Comparison of ENCODE assay signal across 9 cellular contexts in genomic region chr16:53518550-53519416, GRCh38. TPM values are rescaled to one million over a fixed set of nuclear protein-coding genes. Genes with fewer than 3 reads are reported as not detected.
A peak's percentile ranks its signal among the peaks of the same experiment; 100 is the strongest.
DNase-seq lines count a peak whose midpoint lies in the region; ATAC-seq, FAIRE-seq and TF ChIP-seq lines count a peak whose summit lies in the region.
"Had no signal": no experiment of that assay in that cellular context is flagged by ENCODE, and none has a peak within 500 bp of the region (broad histone marks: within the 10 kb centered on the region; RNA-seq: fewer than 3 reads in every experiment).

No MANE protein-coding gene starts in this region.

- no peak for TF ChIP-seq EP300 in H1 (IDR thresholded peaks at IDR 0.05; ENCODE audit: borderline replicate concordance in 1 of 2, low read depth in 2 of 2, low read length in 2 of 2)

- peaks cover 4% of the 10 kb centered on the region for H3K36me3 Mint-ChIP-seq in activated CD4-positive, alpha-beta T cell treated with anti-CD3 and anti-CD28 coated beads, Interleukin-2, amount 10 ng/mL, durations not matched to agents 24 days and 14 days (ENCODE audit: low read depth)

- H3K27me3 Mint-ChIP-seq in activated CD4-positive, alpha-beta T cell treated with anti-CD3 and anti-CD28 coated beads, Interleukin-2, amount 10 ng/mL, durations not matched to agents 24 days and 14 days: no peaks in the 10 kb centered on the region

- H4K20me1 ChIP-seq in H1 (replicated peaks in 1 of 2; ENCODE audit: control insufficient read depth in 1 of 2, insufficient read depth in 2 of 2, low read length in 2 of 2): no peaks in the 10 kb centered on the region

- no peak overlapping the region for H4K91ac ChIP-seq in H1 (replicated peaks; ENCODE audit: insufficient read length, low read length)

- no peak for FAIRE-seq in H1 (lab: Jason Lieb, UNC)
- FAIRE-seq: frontal cortex had no signal

- no peaks in the 10 kb centered on the region for H3K23me2 ChIP-seq in H1 (ENCODE audit: low read depth, low read length)

- H2AFZ ChIP-seq in H1 (ENCODE audit: low read length): 0 out of 2 replicates have a peak overlapping the region, but pooled peaks have one; percentile 49

- no peak overlapping the region for H2BK120ac ChIP-seq in H1 (replicated peaks; ENCODE audit: low read depth, low read length)

- no peak overlapping the region for H3K56ac ChIP-seq in H1 (replicated peaks; ENCODE audit: insufficient read length, low read depth, low read length)

- no peaks in the 10 kb centered on the region for H3K79me1 ChIP-seq in H1 (ENCODE audit: low read depth, low read length)

- H4K8ac ChIP-seq in H1 (ENCODE audit: extremely low read depth, insufficient read depth, low read length): no peak overlapping the region

- H3K9me3 Mint-ChIP-seq in activated CD4-positive, alpha-beta T cell treated with anti-CD3 and anti-CD28 coated beads, Interleukin-2, amount 10 ng/mL, durations not matched to agents 24 days and 14 days: no peaks in the 10 kb centered on the region

- TF ChIP-seq POLR2A in H1 (IDR thresholded peaks at IDR 0.05; ENCODE audit: control extremely low read depth in 1 of 2, low read depth in 2 of 2, low read length in 2 of 2): no peak

- H4K5ac ChIP-seq in H1 (ENCODE audit: insufficient read length, low read depth, low read length): no peak overlapping the region

- no peak overlapping the region for H3K9ac ChIP-seq in H1 (replicated peaks in 1 of 4; ENCODE audit: extremely low read depth in 1 of 4, low read depth in 3 of 4, low read length in 3 of 4)

- H3K14ac ChIP-seq in H1 (ENCODE audit: insufficient read length): no peak overlapping the region

- no peak overlapping the region for H3K4me3 ChIP-seq in H1 (ENCODE audit: extremely low read depth in 1 of 4, insufficient read depth in 2 of 4, low read depth in 3 of 4, low read length in 4 of 4)

- H3K23ac ChIP-seq in H1 (ENCODE audit: insufficient read length): no peak overlapping the region

- no peak overlapping the region for H2BK15ac ChIP-seq in H1 (ENCODE audit: low read length)

- no peak overlapping the region for H2BK12ac ChIP-seq in H1 (ENCODE audit: low read depth, low read length)

- no peaks in the 10 kb centered on the region for H3K36me3 ChIP-seq in H1 (ENCODE audit: control insufficient read depth in 2 of 4, insufficient read depth in 4 of 4, low read length in 3 of 4)

- intact Hi-C loops in activated CD4-positive, alpha-beta T cell treated with anti-CD3 and anti-CD28 coated beads, Interleukin-2, amount 10 ng/mL, durations not matched to agents 24 days and 14 days (cut with micrococcal nuclease): loop anchor here (1.0 kb wide), 2 partner anchors 17 to 61 kb away; no protein-coding TSS in a partner anchor

- no peak for TF ChIP-seq RAD21 in H1 (IDR thresholded peaks at IDR 0.05 in 1 of 2, conservative IDR thresholded peaks at IDR 0.05 in 1 of 2; ENCODE audit: low read depth in 2 of 2, low read length in 2 of 2)

- H3K18ac ChIP-seq in H1 (ENCODE audit: extremely low read depth, low read length): no peak overlapping the region

- CTCF ChIA-PET in H1 (lab: Charles Lee; ENCODE audit: partially characterized antibody): interaction anchor here (1.3 to 1.4 kb wide), 2 partner anchors 9 to 15 kb away, joined by 3 to 6 read pairs; no protein-coding TSS in a partner anchor

- WGBS in H1 (ENCODE audit: extremely low coverage in 1 of 2, insufficient coverage in 1 of 2, insufficient read length in 1 of 2, insufficient replicate concordance in 2 of 2, low coverage in 1 of 2, low lambda C conversion rate in 2 of 2, missing lambda C conversion rate in 1 of 2), 2 experiments: 89% methylated on average over 19 of the region's 19 CpGs; no CpG with 5 or more reads in 1 of the 2 experiments

- H3K4me3 Mint-ChIP-seq in activated CD4-positive, alpha-beta T cell treated with anti-CD3 and anti-CD28 coated beads, Interleukin-2, amount 10 ng/mL, durations not matched to agents 24 days and 14 days: peak overlapping the region; percentile 73

- no peaks in the 10 kb centered on the region for H3K4me1 ChIP-seq in H1 (replicated peaks in 1 of 4; ENCODE audit: control insufficient read depth in 3 of 4, insufficient read depth in 4 of 4, low read length in 3 of 4)

- POLR2A ChIA-PET in H1 (lab: Charles Lee; ENCODE audit: partially characterized antibody): no interaction called here

- H3K4ac ChIP-seq in H1 (replicated peaks; ENCODE audit: insufficient read length, low read depth, low read length): no peak overlapping the region

- ATAC-seq in GM19397 (IDR thresholded peaks at IDR 0.05; ENCODE audit: unreplicated experiment) (peak; percentile 96), HG03460 (IDR thresholded peaks at IDR 0.05; ENCODE audit: unreplicated experiment) (peak; percentile 97)

- H2BK5ac ChIP-seq in H1 (ENCODE audit: low read depth, low read length): no peak overlapping the region

- H3K4me1 Mint-ChIP-seq in activated CD4-positive, alpha-beta T cell treated with anti-CD3 and anti-CD28 coated beads, Interleukin-2, amount 10 ng/mL, durations not matched to agents 24 days and 14 days: peaks cover 54% of the 10 kb centered on the region

- no peaks in the 10 kb centered on the region for H3K79me2 ChIP-seq in H1 (ENCODE audit: control insufficient read depth in 1 of 2, insufficient read depth in 2 of 2, low read length in 2 of 2)

- H3K9me3 ChIP-seq in H1 (ENCODE audit: insufficient read depth in 2 of 2, low read depth in 1 of 2, low read length in 1 of 2): peaks cover 0 to under 1% of the 10 kb centered on the region in 2 experiments; a peak in 2 of 4 replicates

- H3K27ac ChIP-seq in H1 (ENCODE audit: low read depth, low read length): no peak overlapping the region

- no peak overlapping the region for H3K4me2 ChIP-seq in H1 (ENCODE audit: insufficient read depth in 1 of 2, low read depth in 2 of 2, low read length in 2 of 2)

- H3K27me3 ChIP-seq in H1 (replicated peaks in 1 of 4; ENCODE audit: control insufficient read depth in 3 of 4, extremely low read depth in 1 of 4, insufficient read depth in 3 of 4, low read length in 3 of 4): no peaks in the 10 kb centered on the region

- peak overlapping the region; percentile 83 for H3K27ac Mint-ChIP-seq in activated CD4-positive, alpha-beta T cell treated with anti-CD3 and anti-CD28 coated beads, Interleukin-2, amount 10 ng/mL, durations not matched to agents 24 days and 14 days

- no peak for TF ChIP-seq CTCF in H1 (IDR thresholded peaks at IDR 0.05; ENCODE audit: control extremely low read depth in 1 of 3, insufficient read depth in 1 of 3, low read depth in 1 of 3, low read length in 3 of 3)

- DNase-seq in AML-193 (lab: John Stamatoyannopoulos, UW): peak; percentile 41 to 54
- DNase-seq in activated CD4-positive, alpha-beta T cell treated with anti-CD3 and anti-CD28 coated beads, Interleukin-2, amount 10 ng/mL, durations not matched to agents 24 days and 14 days: peak; percentile 95
- no peak for DNase-seq in H1 (ENCODE audit: low read depth in 1 of 2, low spot score in 2 of 2)
- DNase-seq in stimulated activated CD4-positive, alpha-beta T cell treated with anti-CD3 and anti-CD28 coated beads, Interleukin-12 subunit alpha, Interleukin-12 subunit beta, amount 100 ng/mL, for 24 hours (ENCODE audit: low read depth in 2 of 2): peak; percentile 36 to 68
- DNase-seq in nucleus accumbens (lab: John Stamatoyannopoulos, UW): no peak
- DNase-seq in NCI-H1417 (lab: John Stamatoyannopoulos, UW): no peak

- no peak overlapping the region for H2BK20ac ChIP-seq in H1 (ENCODE audit: low read length)

- no peak overlapping the region for H2AK5ac ChIP-seq in H1 (ENCODE audit: low read depth, low read length)

TF ChIP-seq in H1, 55 proteins besides CTCF, POLR2A, EP300 and RAD21:
- TF ChIP-seq KDM1A (IDR thresholded peaks at IDR 0.05; ENCODE audit: borderline replicate concordance, low read length): no peak
TF ChIP-seq in H1: peak in this region for 0.

RNA-seq across cellular contexts. Expression of gene AKTIP, which starts 15.8 kb away (rescaled TPM):
- total RNA-seq in activated CD4-positive, alpha-beta T cell treated with anti-CD3 and anti-CD28 coated beads, Interleukin-2, amount 10 ng/mL, durations not matched to agents 24 days and 14 days: 18.0 and 18.7 TPM in 2 replicates
- 15.6 and 16.5 TPM in 2 replicates for total RNA-seq in H1 (2021; fragmentation: NEBNext Ultra II Directional; extraction: Animal tissue kit (Norgen Biotek cat#: 25700))
- polyA plus RNA-seq in H1 (2011; rRNA removed): 12.1 and 15.0 TPM in 2 replicates
- polyA plus RNA-seq in H1 (2011; cell fraction: cytosol; rRNA removed): 19.9 TPM
- 19.6 TPM for polyA plus RNA-seq in H1 (2011; cell fraction: nucleus; rRNA removed)
- polyA plus RNA-seq in H1 (2012, experiment 1 of 2): 18.4 to 26.7 TPM (median 19.4 TPM) in 4 replicates
- polyA plus RNA-seq in H1 (2012, experiment 2 of 2): 1.3 TPM
- polyA plus RNA-seq in H1 (2013, experiment 1 of 2): 10.2 TPM
- polyA plus RNA-seq in H1 (2013, experiment 2 of 2): 12.1 TPM
- polyA minus RNA-seq in H1 (2011; rRNA and poly(A)+ RNA removed): 26.8 and 34.1 TPM in 2 replicates
- 16.7 TPM for polyA minus RNA-seq in H1 (2011; cell fraction: cytosol; rRNA and poly(A)+ RNA removed)
- polyA minus RNA-seq in H1 (2011; cell fraction: nucleus; rRNA and poly(A)+ RNA removed): 34.5 TPM

Comparison
In these comparisons a context has a peak if more than half of its experiments do, and no peak if none do; other contexts are left out.
1. DNase-seq: peak in AML-193 (2 of 2), activated CD4-positive, alpha-beta T cell treated with anti-CD3 and anti-CD28 coated beads, Interleukin-2, amount 10 ng/mL, durations not matched to agents 24 days and 14 days (single experiment) and stimulated activated CD4-positive, alpha-beta T cell treated with anti-CD3 and anti-CD28 coated beads, Interleukin-12 subunit alpha, Interleukin-12 subunit beta, amount 100 ng/mL, for 24 hours (2 of 2); none in H1 (0 of 2), nucleus accumbens (0 of 56) and NCI-H1417 (0 of 3).